ENCODE assay signal across 15 cellular contexts in genomic region chr2:100817388-100817985, GRCh38. TPM values are rescaled to one million over a fixed set of nuclear protein-coding genes. Genes with fewer than 3 reads are reported as not detected.
DNase-seq lines count a peak whose midpoint lies in the region; ATAC-seq and TF ChIP-seq lines count a peak whose summit lies in the region.
"Had no signal": no experiment of that assay in that cellular context is flagged by ENCODE, and none has a peak within 500 bp of the region (broad histone marks: within the 10 kb centered on the region; RNA-seq: fewer than 3 reads in every experiment).

No MANE protein-coding gene starts in this region.

- no peak for DNase-seq in right cardiac atrium
- DNase-seq in cardiac septum (ENCODE audit: low spot score) = no peak
- DNase-seq in iris pigment epithelial cell (ENCODE audit: low read depth) = peak; percentile 18
- DNase-seq in globus pallidus (ENCODE audit: low spot score) = no peak
- DNase-seq in T-helper 9 cell = no peak
- DNase-seq in thyroid gland = no peak
- DNase-seq: activated CD4-positive, alpha-beta memory T cell treated with anti-CD3 and anti-CD28 coated beads, Interleukin-2, amount 10 ng/mL, durations not matched to agents 7 days and 5 days; activated gamma-delta T cell treated with Interleukin-2 at 50 U/mL for 16 hours; left lung; MM.1S; NCI-H2081; NCI-H748 treated with DMSO at 0.1 percent for 48 hours had no signal

- no peaks in the 10 kb centered on the region for H3K9me3 Mint-ChIP-seq in brain
- H3K9me3 Mint-ChIP-seq: activated CD4-positive, alpha-beta memory T cell treated with anti-CD3 and anti-CD28 coated beads, Interleukin-2, amount 10 ng/mL, durations not matched to agents 7 days and 5 days had no signal

- peaks cover 33% of the 10 kb centered on the region for H3K27me3 Mint-ChIP-seq in brain

- H3K4me1 Mint-ChIP-seq in brain = peaks cover 40% of the 10 kb centered on the region

- no peak for TF ChIP-seq POLR2A in thyroid gland (IDR thresholded peaks at IDR 0.05)

- H3K27me3 ChIP-seq in right cardiac atrium (ENCODE audit: control insufficient read depth, insufficient read depth) (no peaks in the 10 kb centered on the region), thyroid gland (no peaks in the 10 kb centered on the region)

- peak overlapping the region; percentile 21 for H3K27ac ChIP-seq in right cardiac atrium (ENCODE audit: low read length)
- H3K27ac ChIP-seq in thyroid gland = no peak overlapping the region
- H3K27ac ChIP-seq: neutrophil had no signal

- H3K36me3 Mint-ChIP-seq in brain = no peaks in the 10 kb centered on the region

- no peaks in the 10 kb centered on the region for H3K9me3 ChIP-seq in right cardiac atrium (ENCODE audit: control insufficient read depth, low read length)
- H3K9me3 ChIP-seq in thyroid gland = no peaks in the 10 kb centered on the region
- H3K9me3 ChIP-seq: left lung, neutrophil had no signal

- peak overlapping the region; percentile 88 to 94 (median 90) for H3K4me3 Mint-ChIP-seq in brain

- no peak for ATAC-seq in right cardiac atrium
- no peak for ATAC-seq in HG03432 (IDR thresholded peaks at IDR 0.05; ENCODE audit: unreplicated experiment)

- H3K4me3 ChIP-seq in right cardiac atrium (ENCODE audit: low read length) (no peak overlapping the region), thyroid gland (replicated peaks in 1 of 3) (no peak overlapping the region)

- TF ChIP-seq CTCF in brain (conservative IDR thresholded peaks at IDR 0.05) (no peak), thyroid gland (IDR thresholded peaks at IDR 0.05) (no peak)

- peaks cover 7% of the 10 kb centered on the region for H3K4me1 ChIP-seq in right cardiac atrium (ENCODE audit: control insufficient read depth, insufficient read depth, low read length)
- peaks cover 8 to 14% of the 10 kb centered on the region in 2 donors for H3K4me1 ChIP-seq in thyroid gland

- H3K27ac Mint-ChIP-seq in brain = peak overlapping the region in 4 of 5 experiments; percentile 46 to 92 (median 65)
- H3K27ac Mint-ChIP-seq: activated CD4-positive, alpha-beta memory T cell treated with anti-CD3 and anti-CD28 coated beads, Interleukin-2, amount 10 ng/mL, durations not matched to agents 7 days and 5 days had no signal

- no peaks in the 10 kb centered on the region for H3K36me3 ChIP-seq in thyroid gland
- H3K36me3 ChIP-seq: left lung, neutrophil had no signal

- intact Hi-C loops in right cardiac atrium (cut with DNase I) (loop anchor here in 2 of 4 donors (5.0 to 10.0 kb wide), 5 partner anchors 70 to 203 kb away; no protein-coding TSS in a partner anchor), cardiac septum (cut with DNase I) (loop anchor here (5.0 to 10.0 kb wide), 3 partner anchors 210 to 337 kb away; partner anchors contain the start of gene TBC1D8), thyroid gland (cut with DNase I) (loop anchor here (10.0 kb wide), 1 partner anchor 83 kb away; no protein-coding TSS in a partner anchor)

- WGBS in right cardiac atrium = 91% methylated on average over 7 of the region's 7 CpGs
- 96 to 97% methylated on average over 7 of the region's 7 CpGs for WGBS in thyroid gland, 2 donors

RNA-seq across cellular contexts. Expression of gene NPAS2, which starts 2.5 kb away (rescaled TPM):
- total RNA-seq in right cardiac atrium (10 to 100 TPM; 39.1 to 53.4 (median 43.3) TPM), cardiac septum (54.0 TPM), thyroid gland (10 to 100 TPM; 12.7 to 22.8 (median 16.1) TPM)
- polyA plus RNA-seq in right cardiac atrium (36.8 TPM), brain (ENCODE audit: insufficient read depth, low read depth, low replicate concordance) (5.3 TPM)
